Comparison of ENCODE assay signal across 20 cellular contexts in the genomic region with DNA sequence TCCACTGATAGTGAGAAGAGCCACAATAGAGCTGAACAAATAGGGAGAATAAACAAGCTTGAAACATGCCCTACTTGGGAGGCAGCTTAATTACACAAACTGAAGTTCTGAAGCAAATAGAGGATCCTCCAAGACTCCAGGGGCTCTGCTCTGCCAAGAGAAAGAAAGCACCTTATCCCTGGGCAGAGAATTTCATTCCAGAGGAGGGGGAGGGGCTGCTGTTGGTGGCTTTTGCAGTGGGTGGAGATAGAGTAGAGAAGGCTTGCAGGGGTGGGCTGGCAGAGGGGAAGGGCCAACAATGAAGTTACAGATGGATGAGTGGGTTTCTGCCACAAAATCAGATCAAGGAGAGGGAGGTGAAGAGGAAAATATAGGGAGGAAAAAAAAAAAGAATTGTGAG. TPM values are rescaled to one million over a fixed set of nuclear protein-coding genes. Genes with fewer than 3 reads are reported as not detected.
"Had no signal": no experiment of that assay in that cellular context is flagged by ENCODE, and none has a peak within 500 bp of the region (broad histone marks: within the 10 kb centered on the region; RNA-seq: fewer than 3 reads in every experiment).

No MANE protein-coding gene starts in this region.

- H3K4me1 Mint-ChIP-seq: stimulated activated effector memory CD8-positive, alpha-beta T cell treated with anti-CD3 and anti-CD28 coated beads, Interleukin-12 subunit alpha, Interleukin-12 subunit beta, amount 100 ng/mL, for 72 hours had no signal

- H3K4me1 ChIP-seq: left ventricle myocardium inferior, pancreas, right lobe of liver, upper lobe of right lung had no signal

- ATAC-seq: activated T-cell treated with anti-CD3 and anti-CD28 coated beads, Interleukin-2, amount 50 U/mL, for 4 hours; pancreas; right lobe of liver; stimulated activated effector memory CD8-positive, alpha-beta T cell treated with anti-CD3 and anti-CD28 coated beads, Interleukin-12 subunit alpha, Interleukin-12 subunit beta, amount 100 ng/mL, for 72 hours; upper lobe of right lung had no signal

- H3K4me3 Mint-ChIP-seq: activated naive CD4-positive, alpha-beta T cell treated with anti-CD3 and anti-CD28 coated beads for 36 hours; activated T-cell treated with anti-CD3 and anti-CD28 coated beads, Interleukin-2, amount 50 U/mL, for 4 hours; stimulated activated effector memory CD8-positive, alpha-beta T cell treated with anti-CD3 and anti-CD28 coated beads, Interleukin-12 subunit alpha, Interleukin-12 subunit beta, amount 100 ng/mL, for 72 hours had no signal

- H3K27me3 ChIP-seq: esophagus muscularis mucosa, upper lobe of right lung had no signal

- DNase-seq: activated CD4-positive, alpha-beta T cell treated with anti-CD3 and anti-CD28 coated beads, Interleukin-2, amount 50 U/mL, for 1 hour; activated CD4-positive, CD25-positive, alpha-beta regulatory T cell treated with anti-CD3 and anti-CD28 coated beads, Interleukin-2, amount 50 U/mL, for 72 hours; activated CD8-positive, alpha-beta memory T cell treated with anti-CD3 and anti-CD28 coated beads, Interleukin-2, amount 50 U/mL, for 4 hours; activated naive CD4-positive, alpha-beta T cell treated with anti-CD3 and anti-CD28 coated beads for 36 hours; activated T-cell treated with anti-CD3 and anti-CD28 coated beads, Interleukin-2, amount 50 U/mL, for 4 hours; anterior cingulate cortex; effector CD8-positive, alpha-beta T cell; left ventricle myocardium inferior; mammary epithelial cell; pancreas; right lobe of liver; stimulated activated CD4-positive, alpha-beta T cell treated with anti-CD3 and anti-CD28 coated beads, Interleukin-4, amount 100 ng/mL, for 1 hour; T1000; upper lobe of right lung had no signal

- H3K27ac ChIP-seq: coronary artery, esophagus muscularis mucosa, left ventricle myocardium inferior, pancreas, right lobe of liver, thoracic aorta, upper lobe of right lung had no signal

- H3K36me3 Mint-ChIP-seq: stimulated activated effector memory CD8-positive, alpha-beta T cell treated with anti-CD3 and anti-CD28 coated beads, Interleukin-12 subunit alpha, Interleukin-12 subunit beta, amount 100 ng/mL, for 72 hours had no signal

- H3K36me3 ChIP-seq: esophagus muscularis mucosa, left ventricle myocardium inferior, pancreas, right lobe of liver, thoracic aorta, upper lobe of right lung had no signal

- H3K9me3 ChIP-seq: esophagus muscularis mucosa, left ventricle myocardium inferior, pancreas, right lobe of liver, thoracic aorta, upper lobe of right lung had no signal

- H3K4me3 ChIP-seq: pancreas, right lobe of liver, upper lobe of right lung had no signal

- H3K27ac Mint-ChIP-seq: activated naive CD4-positive, alpha-beta T cell treated with anti-CD3 and anti-CD28 coated beads for 36 hours; stimulated activated effector memory CD8-positive, alpha-beta T cell treated with anti-CD3 and anti-CD28 coated beads, Interleukin-12 subunit alpha, Interleukin-12 subunit beta, amount 100 ng/mL, for 72 hours had no signal

- H3K9me3 Mint-ChIP-seq: activated naive CD4-positive, alpha-beta T cell treated with anti-CD3 and anti-CD28 coated beads for 36 hours; activated T-cell treated with anti-CD3 and anti-CD28 coated beads, Interleukin-2, amount 50 U/mL, for 4 hours; stimulated activated effector memory CD8-positive, alpha-beta T cell treated with anti-CD3 and anti-CD28 coated beads, Interleukin-12 subunit alpha, Interleukin-12 subunit beta, amount 100 ng/mL, for 72 hours had no signal

RNA-seq across cellular contexts. Expression of a gene that starts 1.0 kb away (rescaled TPM):
- total RNA-seq: activated naive CD4-positive, alpha-beta T cell treated with anti-CD3 and anti-CD28 coated beads for 36 hours; activated T-cell treated with anti-CD3 and anti-CD28 coated beads, Interleukin-2, amount 50 U/mL, for 4 hours; kidney epithelial cell; mammary epithelial cell; right lobe of liver; T-helper 1 cell treated with Interleukin-12 subunit alpha and Interleukin-12 subunit beta and Interleukin-4 antibody, amounts not matched to agents 30 ng/mL and 1 ng/mL, for 36 hours; upper lobe of right lung had no signal
- polyA plus RNA-seq: mammary epithelial cell had no signal
